ENCODE assay signal across 33 cellular contexts in the genomic region with DNA sequence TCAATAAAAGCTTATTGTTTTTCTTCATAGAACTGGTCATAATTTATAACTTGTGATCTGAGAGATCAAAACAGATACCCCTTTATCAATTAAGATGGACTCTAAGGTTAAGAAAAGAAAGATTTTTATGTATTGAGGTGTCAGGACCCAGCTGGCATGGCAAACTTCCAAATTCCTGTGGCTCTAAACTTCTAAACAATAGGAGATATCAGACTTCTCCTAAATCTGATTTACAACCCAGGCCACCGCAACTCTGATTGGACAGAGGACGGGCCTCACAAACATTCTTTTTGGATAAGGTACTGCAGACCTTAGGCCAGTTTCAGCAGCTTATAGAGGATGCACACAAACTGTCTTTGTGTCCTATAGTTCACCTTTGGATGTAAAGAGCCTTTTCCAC.
"Had no signal": no experiment of that assay in that cellular context is flagged by ENCODE, and none has a peak within 500 bp of the region (broad histone marks: within the 10 kb centered on the region; RNA-seq: fewer than 3 reads in every experiment).

No MANE protein-coding gene starts in this region.

- H3K36me3 ChIP-seq: brain microvascular endothelial cell, esophagus muscularis mucosa, gastrocnemius medialis, heart right ventricle, WERI-Rb-1 had no signal

- H3K4me1 ChIP-seq: esophagus muscularis mucosa, foreskin keratinocyte, gastrocnemius medialis had no signal

- H3K27me3 Mint-ChIP-seq: activated B cell treated with CpG ODN at 0.5 μM for 24 hours; activated CD8-positive, alpha-beta T cell treated with anti-CD3 and anti-CD28 coated beads for 36 hours; activated T-helper 17 cell treated with anti-CD3 and anti-CD28 coated beads, Interleukin-2, amount 50 U/mL, for 72 hours; central memory CD8-positive, alpha-beta T cell; effector memory CD8-positive, alpha-beta T cell; T-helper 17 cell had no signal

- ATAC-seq: activated CD4-positive, CD25-positive, alpha-beta regulatory T cell treated with anti-CD3 and anti-CD28 coated beads, Interleukin-2, amount 50 U/mL, for 24 hours; activated CD8-positive, alpha-beta T cell treated with anti-CD3 and anti-CD28 coated beads for 36 hours; activated naive CD4-positive, alpha-beta T cell treated with anti-CD3 and anti-CD28 coated beads, Interleukin-2, amount 50 U/mL, for 72 hours; activated T-cell treated with anti-CD3 and anti-CD28 coated beads, Interleukin-2, amount 50 U/mL, for 4 hours; activated T-helper 17 cell treated with anti-CD3 and anti-CD28 coated beads, Interleukin-2, amount 50 U/mL, for 72 hours; effector memory CD8-positive, alpha-beta T cell; foreskin keratinocyte; gastrocnemius medialis; heart right ventricle; T-helper 17 cell had no signal

- H3K27ac ChIP-seq: brain microvascular endothelial cell, coronary artery, esophagus muscularis mucosa, foreskin keratinocyte, gastrocnemius medialis, heart right ventricle, WERI-Rb-1 had no signal

- DNase-seq: activated B cell treated with CpG ODN at 0.5 μM for 24 hours; activated CD4-positive, alpha-beta T cell treated with anti-CD3 and anti-CD28 coated beads for 48 hours; activated CD4-positive, alpha-beta T cell treated with anti-CD3 and anti-CD28 coated beads, Interleukin-2, amount 50 U/mL, for 1 hour; activated CD4-positive, alpha-beta T cell treated with anti-CD3 and anti-CD28 coated beads, Interleukin-2, amount 50 U/mL, for 48 hours; activated CD8-positive, alpha-beta memory T cell treated with anti-CD3 and anti-CD28 coated beads for 24 hours; activated CD8-positive, alpha-beta T cell treated with anti-CD3 and anti-CD28 coated beads for 36 hours; activated effector memory CD4-positive, alpha-beta T cell treated with Interleukin-2 at 50 U/mL for 16 hours; activated gamma-delta T cell treated with Interleukin-2 at 50 U/mL for 16 hours; activated naive CD4-positive, alpha-beta T cell treated with Interleukin-2 at 50 U/mL for 16 hours; activated naive CD8-positive, alpha-beta T cell treated with anti-CD3 and anti-CD28 coated beads, Interleukin-2, amount 10 ng/mL, durations not matched to agents 7 days and 5 days; activated T-cell treated with anti-CD3 and anti-CD28 coated beads, Interleukin-2, amount 50 U/mL, for 4 hours; amniotic stem cell; anterior cingulate cortex; brain microvascular endothelial cell; dermis blood vessel endothelial cell; effector CD4-positive, alpha-beta T cell; effector memory CD8-positive, alpha-beta T cell; erythroblast; foreskin keratinocyte; gastrocnemius medialis; heart right ventricle; SW 1271; T-helper 1 cell; T-helper 17 cell; T1000; WERI-Rb-1 had no signal

- H3K27ac Mint-ChIP-seq: activated B cell treated with CpG ODN at 0.5 μM for 24 hours; activated CD8-positive, alpha-beta T cell treated with anti-CD3 and anti-CD28 coated beads for 36 hours; activated naive CD8-positive, alpha-beta T cell treated with anti-CD3 and anti-CD28 coated beads, Interleukin-2, amount 10 ng/mL, durations not matched to agents 7 days and 5 days; activated T-helper 17 cell treated with anti-CD3 and anti-CD28 coated beads, Interleukin-2, amount 50 U/mL, for 72 hours; effector memory CD8-positive, alpha-beta T cell; T-helper 2 cell treated with Interferon-gamma antibody and Interleukin-4, amounts not matched to agents 5 μg/mL and 100 μg/mL, for 36 hours had no signal

- H3K27me3 ChIP-seq: brain microvascular endothelial cell, esophagus muscularis mucosa, foreskin keratinocyte, gastrocnemius medialis, heart right ventricle had no signal

- H3K4me3 ChIP-seq: coronary artery, esophagus muscularis mucosa, gastrocnemius medialis, heart right ventricle had no signal

- H3K4me3 Mint-ChIP-seq: activated B cell treated with CpG ODN at 0.5 μM for 24 hours; activated CD8-positive, alpha-beta T cell treated with anti-CD3 and anti-CD28 coated beads for 36 hours; activated naive CD8-positive, alpha-beta T cell treated with anti-CD3 and anti-CD28 coated beads, Interleukin-2, amount 10 ng/mL, durations not matched to agents 7 days and 5 days; activated T-cell treated with anti-CD3 and anti-CD28 coated beads, Interleukin-2, amount 50 U/mL, for 4 hours; activated T-helper 17 cell treated with anti-CD3 and anti-CD28 coated beads, Interleukin-2, amount 50 U/mL, for 72 hours; central memory CD8-positive, alpha-beta T cell; T-helper 2 cell treated with Interferon-gamma antibody and Interleukin-4, amounts not matched to agents 5 μg/mL and 100 μg/mL, for 36 hours had no signal
